In the genomic region with DNA sequence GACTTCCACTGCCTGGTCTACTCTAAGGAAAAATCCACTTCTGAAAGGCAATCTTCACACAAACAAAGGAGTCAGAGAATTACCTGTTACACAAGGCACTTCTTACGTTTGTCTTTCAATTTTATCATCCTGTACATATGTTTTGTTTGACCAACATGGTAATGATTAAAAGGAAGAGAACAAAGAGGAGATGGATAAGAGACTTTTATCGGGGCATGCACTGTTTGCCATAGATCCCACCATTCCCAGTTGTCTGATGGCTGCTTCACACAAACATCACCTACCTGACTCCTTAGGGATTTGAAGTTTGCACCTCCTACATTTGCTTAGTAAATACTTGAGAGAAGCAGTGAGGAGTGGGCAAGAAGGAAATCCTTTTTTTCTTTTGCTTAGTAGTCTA, we compare ENCODE assay signal across 1 cellular context.
TF ChIP-seq lines count a peak whose summit lies in the region.

No MANE protein-coding gene starts in this region.

TF ChIP-seq in HepG2, 621 proteins besides CTCF, POLR2A, EP300 and RAD21 (continued from another document and continues in another):
- TF ChIP-seq, protein P1, sequence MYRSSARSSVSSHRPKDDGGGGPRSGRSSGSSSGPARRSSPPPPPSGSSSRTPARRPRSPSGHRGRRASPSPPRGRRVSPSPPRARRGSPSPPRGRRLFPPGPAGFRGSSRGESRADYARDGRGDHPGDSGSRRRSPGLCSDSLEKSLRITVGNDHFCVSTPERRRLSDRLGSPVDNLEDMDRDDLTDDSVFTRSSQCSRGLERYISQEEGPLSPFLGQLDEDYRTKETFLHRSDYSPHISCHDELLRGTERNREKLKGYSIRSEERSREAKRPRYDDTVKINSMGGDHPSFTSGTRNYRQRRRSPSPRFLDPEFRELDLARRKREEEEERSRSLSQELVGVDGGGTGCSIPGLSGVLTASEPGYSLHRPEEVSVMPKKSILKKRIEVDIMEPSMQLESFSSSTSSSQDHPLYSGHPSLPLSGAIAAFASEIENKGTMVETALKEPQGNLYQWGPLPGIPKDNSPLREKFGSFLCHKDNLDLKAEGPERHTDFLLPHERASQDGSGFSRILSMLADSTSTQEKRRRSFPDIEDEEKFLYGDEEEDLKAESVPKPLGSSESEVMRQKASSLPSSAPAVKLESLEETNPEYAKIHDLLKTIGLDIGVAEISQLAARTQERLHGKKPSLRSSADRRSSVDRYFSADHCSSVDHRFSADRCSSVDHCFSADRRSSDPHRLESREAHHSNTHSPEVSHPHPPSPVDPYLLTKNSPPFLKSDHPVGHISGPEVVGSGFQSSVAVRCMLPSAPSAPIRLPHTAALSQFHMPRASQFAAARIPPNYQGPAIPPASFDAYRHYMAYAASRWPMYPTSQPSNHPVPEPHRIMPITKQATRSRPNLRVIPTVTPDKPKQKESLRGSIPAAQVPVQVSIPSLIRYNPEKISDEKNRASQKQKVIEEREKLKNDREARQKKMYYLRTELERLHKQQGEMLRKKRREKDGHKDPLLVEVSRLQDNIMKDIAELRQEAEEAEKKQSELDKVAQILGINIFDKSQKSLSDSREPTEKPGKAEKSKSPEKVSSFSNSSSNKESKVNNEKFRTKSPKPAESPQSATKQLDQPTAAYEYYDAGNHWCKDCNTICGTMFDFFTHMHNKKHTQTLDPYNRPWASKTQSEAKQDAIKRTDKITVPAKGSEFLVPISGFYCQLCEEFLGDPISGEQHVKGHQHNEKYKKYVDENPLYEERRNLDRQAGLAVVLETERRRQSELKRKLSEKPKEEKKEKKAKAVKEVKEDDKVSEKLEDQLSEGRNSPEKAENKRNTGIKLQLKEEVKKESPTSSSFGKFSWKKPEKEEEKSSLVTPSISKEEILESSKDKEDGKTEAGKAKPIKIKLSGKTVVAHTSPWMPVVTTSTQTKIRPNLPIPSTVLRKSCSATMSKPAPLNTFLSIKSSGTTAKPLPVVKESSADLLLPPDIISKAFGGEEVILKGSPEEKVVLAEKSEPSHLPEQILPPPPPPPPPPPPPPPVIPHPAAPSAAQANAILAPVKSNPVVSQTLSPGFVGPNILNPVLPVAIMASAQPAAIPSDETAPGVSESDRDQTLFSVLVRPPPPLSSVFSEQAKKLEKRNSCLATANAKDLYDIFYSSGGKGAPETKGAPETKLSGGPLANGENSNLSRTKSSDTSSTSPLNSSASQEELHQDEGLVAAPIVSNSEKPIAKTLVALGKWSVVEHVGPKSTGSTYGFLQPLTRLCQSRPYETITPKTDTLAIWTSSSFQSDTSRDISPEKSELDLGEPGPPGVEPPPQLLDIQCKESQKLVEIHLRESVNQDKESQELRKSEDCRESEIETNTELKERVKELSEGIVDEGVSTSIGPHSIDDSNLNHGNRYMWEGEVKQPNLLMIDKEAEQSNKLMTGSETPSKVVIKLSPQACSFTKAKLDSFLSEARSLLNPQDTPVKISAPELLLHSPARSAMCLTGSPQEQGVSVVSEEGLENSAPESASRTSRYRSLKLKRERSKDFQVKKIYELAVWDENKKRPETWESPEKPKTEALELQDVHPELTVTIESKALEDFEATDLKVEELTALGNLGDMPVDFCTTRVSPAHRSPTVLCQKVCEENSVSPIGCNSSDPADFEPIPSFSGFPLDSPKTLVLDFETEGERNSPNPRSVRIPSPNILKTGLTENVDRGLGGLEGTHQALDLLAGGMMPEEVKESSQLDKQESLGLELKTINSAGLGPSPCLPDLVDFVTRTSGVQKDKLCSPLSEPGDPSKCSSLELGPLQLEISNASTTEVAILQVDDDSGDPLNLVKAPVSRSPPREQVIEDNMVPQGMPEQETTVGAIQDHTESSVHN (CRISPR knock-in tag; IDR thresholded peaks at IDR 0.05): no peak
- TF ChIP-seq HOXA9 (CRISPR knock-in tag; IDR thresholded peaks at IDR 0.05; ENCODE audit: borderline replicate concordance) (no peak), KLF12 (CRISPR knock-in tag; IDR thresholded peaks at IDR 0.05; ENCODE audit: borderline replicate concordance) (no peak), TBX2 (CRISPR knock-in tag; IDR thresholded peaks at IDR 0.05; ENCODE audit: borderline replicate concordance) (0 out of 2 replicates have a peak, but pooled peaks have one; percentile 32), RCOR2 (CRISPR knock-in tag; IDR thresholded peaks at IDR 0.05) (no peak), ZNF143 (CRISPR knock-in tag; IDR thresholded peaks at IDR 0.05) (no peak), ZNF10 (CRISPR knock-in tag; IDR thresholded peaks at IDR 0.05; ENCODE audit: borderline replicate concordance, low read depth) (no peak), FOXA3 (CRISPR knock-in tag; IDR thresholded peaks at IDR 0.05) (peak; percentile 61), FOXA1 (IDR thresholded peaks at IDR 0.05) (no peak), FOXA1 (CRISPR knock-in tag; IDR thresholded peaks at IDR 0.05) (peak; percentile 61), ZNF772 (CRISPR knock-in tag; IDR thresholded peaks at IDR 0.05) (no peak), CHD4 (IDR thresholded peaks at IDR 0.05; ENCODE audit: borderline replicate concordance, low read length) (no peak), ZNF124 (CRISPR knock-in tag; IDR thresholded peaks at IDR 0.05) (no peak), ETV5 (CRISPR knock-in tag; IDR thresholded peaks at IDR 0.05; ENCODE audit: borderline replicate concordance) (no peak), ZSCAN31 (CRISPR knock-in tag; IDR thresholded peaks at IDR 0.05; ENCODE audit: low read depth) (no peak), FOXK2 (IDR thresholded peaks at IDR 0.05) (no peak), IRF2 (CRISPR knock-in tag; IDR thresholded peaks at IDR 0.05) (no peak), HHEX (CRISPR knock-in tag; IDR thresholded peaks at IDR 0.05) (no peak), SOX13 (IDR thresholded peaks at IDR 0.05) (peak; percentile 45; the same call in 1 of the 2 replicates), SOX13 (CRISPR knock-in tag; conservative IDR thresholded peaks at IDR 0.05 in 1 of 2, IDR thresholded peaks at IDR 0.05 in 1 of 2) (peak in 1 of 2 experiments; percentile 91; a peak in 2 of 4 replicates), ISL2 (CRISPR knock-in tag; IDR thresholded peaks at IDR 0.05) (peak; percentile 73), SOX6 (IDR thresholded peaks at IDR 0.05) (no peak), SOX6 (CRISPR knock-in tag; IDR thresholded peaks at IDR 0.05) (peak; percentile 44; the same call in 1 of the 2 replicates), MED1 (CRISPR knock-in tag; IDR thresholded peaks at IDR 0.05) (no peak), ZSCAN9 (CRISPR knock-in tag; IDR thresholded peaks at IDR 0.05; ENCODE audit: borderline replicate concordance) (no peak), MAFF (IDR thresholded peaks at IDR 0.05; ENCODE audit: low read depth, low read length) (no peak), MED13 (CRISPR knock-in tag; IDR thresholded peaks at IDR 0.05) (no peak), ZNF451 (CRISPR knock-in tag; IDR thresholded peaks at IDR 0.05) (no peak), ZNF468 (CRISPR knock-in tag; IDR thresholded peaks at IDR 0.05) (no peak), HNF4A (CRISPR knock-in tag; IDR thresholded peaks at IDR 0.05) (0 out of 2 replicates have a peak, but pooled peaks have one; percentile 10), FOXP1 (IDR thresholded peaks at IDR 0.05) (no peak), FOXP1 (CRISPR knock-in tag; IDR thresholded peaks at IDR 0.05) (peak; percentile 61; the same call in 1 of the 2 replicates), ZNF432 (CRISPR knock-in tag; IDR thresholded peaks at IDR 0.05; ENCODE audit: borderline replicate concordance) (no peak), AGO1 (IDR thresholded peaks at IDR 0.05; ENCODE audit: low read depth, low read length, poor library complexity, severe bottlenecking) (no peak)
- TF ChIP-seq, protein P2, sequence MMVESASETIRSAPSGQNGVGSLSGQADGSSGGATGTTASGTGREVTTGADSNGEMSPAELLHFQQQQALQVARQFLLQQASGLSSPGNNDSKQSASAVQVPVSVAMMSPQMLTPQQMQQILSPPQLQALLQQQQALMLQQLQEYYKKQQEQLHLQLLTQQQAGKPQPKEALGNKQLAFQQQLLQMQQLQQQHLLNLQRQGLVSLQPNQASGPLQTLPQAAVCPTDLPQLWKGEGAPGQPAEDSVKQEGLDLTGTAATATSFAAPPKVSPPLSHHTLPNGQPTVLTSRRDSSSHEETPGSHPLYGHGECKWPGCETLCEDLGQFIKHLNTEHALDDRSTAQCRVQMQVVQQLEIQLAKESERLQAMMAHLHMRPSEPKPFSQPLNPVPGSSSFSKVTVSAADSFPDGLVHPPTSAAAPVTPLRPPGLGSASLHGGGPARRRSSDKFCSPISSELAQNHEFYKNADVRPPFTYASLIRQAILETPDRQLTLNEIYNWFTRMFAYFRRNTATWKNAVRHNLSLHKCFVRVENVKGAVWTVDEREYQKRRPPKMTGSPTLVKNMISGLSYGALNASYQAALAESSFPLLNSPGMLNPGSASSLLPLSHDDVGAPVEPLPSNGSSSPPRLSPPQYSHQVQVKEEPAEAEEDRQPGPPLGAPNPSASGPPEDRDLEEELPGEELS (CRISPR knock-in tag; IDR thresholded peaks at IDR 0.05): peak; percentile 67
- TF ChIP-seq, protein P3, sequence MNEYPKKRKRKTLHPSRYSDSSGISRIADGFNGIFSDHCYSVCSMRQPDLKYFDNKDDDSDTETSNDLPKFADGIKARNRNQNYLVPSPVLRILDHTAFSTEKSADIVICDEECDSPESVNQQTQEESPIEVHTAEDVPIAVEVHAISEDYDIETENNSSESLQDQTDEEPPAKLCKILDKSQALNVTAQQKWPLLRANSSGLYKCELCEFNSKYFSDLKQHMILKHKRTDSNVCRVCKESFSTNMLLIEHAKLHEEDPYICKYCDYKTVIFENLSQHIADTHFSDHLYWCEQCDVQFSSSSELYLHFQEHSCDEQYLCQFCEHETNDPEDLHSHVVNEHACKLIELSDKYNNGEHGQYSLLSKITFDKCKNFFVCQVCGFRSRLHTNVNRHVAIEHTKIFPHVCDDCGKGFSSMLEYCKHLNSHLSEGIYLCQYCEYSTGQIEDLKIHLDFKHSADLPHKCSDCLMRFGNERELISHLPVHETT (CRISPR knock-in tag; conservative IDR thresholded peaks at IDR 0.05): no peak
- TF ChIP-seq, protein P4, sequence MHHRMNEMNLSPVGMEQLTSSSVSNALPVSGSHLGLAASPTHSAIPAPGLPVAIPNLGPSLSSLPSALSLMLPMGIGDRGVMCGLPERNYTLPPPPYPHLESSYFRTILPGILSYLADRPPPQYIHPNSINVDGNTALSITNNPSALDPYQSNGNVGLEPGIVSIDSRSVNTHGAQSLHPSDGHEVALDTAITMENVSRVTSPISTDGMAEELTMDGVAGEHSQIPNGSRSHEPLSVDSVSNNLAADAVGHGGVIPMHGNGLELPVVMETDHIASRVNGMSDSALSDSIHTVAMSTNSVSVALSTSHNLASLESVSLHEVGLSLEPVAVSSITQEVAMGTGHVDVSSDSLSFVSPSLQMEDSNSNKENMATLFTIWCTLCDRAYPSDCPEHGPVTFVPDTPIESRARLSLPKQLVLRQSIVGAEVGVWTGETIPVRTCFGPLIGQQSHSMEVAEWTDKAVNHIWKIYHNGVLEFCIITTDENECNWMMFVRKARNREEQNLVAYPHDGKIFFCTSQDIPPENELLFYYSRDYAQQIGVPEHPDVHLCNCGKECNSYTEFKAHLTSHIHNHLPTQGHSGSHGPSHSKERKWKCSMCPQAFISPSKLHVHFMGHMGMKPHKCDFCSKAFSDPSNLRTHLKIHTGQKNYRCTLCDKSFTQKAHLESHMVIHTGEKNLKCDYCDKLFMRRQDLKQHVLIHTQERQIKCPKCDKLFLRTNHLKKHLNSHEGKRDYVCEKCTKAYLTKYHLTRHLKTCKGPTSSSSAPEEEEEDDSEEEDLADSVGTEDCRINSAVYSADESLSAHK (CRISPR knock-in tag; IDR thresholded peaks at IDR 0.05; ENCODE audit: borderline replicate concordance): no peak
- TF ChIP-seq, protein P5, sequence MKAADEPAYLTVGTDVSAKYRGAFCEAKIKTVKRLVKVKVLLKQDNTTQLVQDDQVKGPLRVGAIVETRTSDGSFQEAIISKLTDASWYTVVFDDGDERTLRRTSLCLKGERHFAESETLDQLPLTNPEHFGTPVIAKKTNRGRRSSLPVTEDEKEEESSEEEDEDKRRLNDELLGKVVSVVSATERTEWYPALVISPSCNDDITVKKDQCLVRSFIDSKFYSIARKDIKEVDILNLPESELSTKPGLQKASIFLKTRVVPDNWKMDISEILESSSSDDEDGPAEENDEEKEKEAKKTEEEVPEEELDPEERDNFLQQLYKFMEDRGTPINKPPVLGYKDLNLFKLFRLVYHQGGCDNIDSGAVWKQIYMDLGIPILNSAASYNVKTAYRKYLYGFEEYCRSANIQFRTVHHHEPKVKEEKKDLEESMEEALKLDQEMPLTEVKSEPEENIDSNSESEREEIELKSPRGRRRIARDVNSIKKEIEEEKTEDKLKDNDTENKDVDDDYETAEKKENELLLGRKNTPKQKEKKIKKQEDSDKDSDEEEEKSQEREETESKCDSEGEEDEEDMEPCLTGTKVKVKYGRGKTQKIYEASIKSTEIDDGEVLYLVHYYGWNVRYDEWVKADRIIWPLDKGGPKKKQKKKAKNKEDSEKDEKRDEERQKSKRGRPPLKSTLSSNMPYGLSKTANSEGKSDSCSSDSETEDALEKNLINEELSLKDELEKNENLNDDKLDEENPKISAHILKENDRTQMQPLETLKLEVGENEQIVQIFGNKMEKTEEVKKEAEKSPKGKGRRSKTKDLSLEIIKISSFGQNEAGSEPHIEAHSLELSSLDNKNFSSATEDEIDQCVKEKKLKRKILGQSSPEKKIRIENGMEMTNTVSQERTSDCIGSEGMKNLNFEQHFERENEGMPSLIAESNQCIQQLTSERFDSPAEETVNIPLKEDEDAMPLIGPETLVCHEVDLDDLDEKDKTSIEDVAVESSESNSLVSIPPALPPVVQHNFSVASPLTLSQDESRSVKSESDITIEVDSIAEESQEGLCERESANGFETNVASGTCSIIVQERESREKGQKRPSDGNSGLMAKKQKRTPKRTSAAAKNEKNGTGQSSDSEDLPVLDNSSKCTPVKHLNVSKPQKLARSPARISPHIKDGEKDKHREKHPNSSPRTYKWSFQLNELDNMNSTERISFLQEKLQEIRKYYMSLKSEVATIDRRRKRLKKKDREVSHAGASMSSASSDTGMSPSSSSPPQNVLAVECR (CRISPR knock-in tag; IDR thresholded peaks at IDR 0.05; ENCODE audit: borderline replicate concordance): no peak
- TF ChIP-seq, protein P6, sequence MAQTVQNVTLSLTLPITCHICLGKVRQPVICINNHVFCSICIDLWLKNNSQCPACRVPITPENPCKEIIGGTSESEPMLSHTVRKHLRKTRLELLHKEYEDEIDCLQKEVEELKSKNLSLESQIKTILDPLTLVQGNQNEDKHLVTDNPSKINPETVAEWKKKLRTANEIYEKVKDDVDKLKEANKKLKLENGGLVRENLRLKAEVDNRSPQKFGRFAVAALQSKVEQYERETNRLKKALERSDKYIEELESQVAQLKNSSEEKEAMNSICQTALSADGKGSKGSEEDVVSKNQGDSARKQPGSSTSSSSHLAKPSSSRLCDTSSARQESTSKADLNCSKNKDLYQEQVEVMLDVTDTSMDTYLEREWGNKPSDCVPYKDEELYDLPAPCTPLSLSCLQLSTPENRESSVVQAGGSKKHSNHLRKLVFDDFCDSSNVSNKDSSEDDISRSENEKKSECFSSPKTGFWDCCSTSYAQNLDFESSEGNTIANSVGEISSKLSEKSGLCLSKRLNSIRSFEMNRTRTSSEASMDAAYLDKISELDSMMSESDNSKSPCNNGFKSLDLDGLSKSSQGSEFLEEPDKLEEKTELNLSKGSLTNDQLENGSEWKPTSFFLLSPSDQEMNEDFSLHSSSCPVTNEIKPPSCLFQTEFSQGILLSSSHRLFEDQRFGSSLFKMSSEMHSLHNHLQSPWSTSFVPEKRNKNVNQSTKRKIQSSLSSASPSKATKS (CRISPR knock-in tag; IDR thresholded peaks at IDR 0.05): no peak
- TF ChIP-seq, protein P7, sequence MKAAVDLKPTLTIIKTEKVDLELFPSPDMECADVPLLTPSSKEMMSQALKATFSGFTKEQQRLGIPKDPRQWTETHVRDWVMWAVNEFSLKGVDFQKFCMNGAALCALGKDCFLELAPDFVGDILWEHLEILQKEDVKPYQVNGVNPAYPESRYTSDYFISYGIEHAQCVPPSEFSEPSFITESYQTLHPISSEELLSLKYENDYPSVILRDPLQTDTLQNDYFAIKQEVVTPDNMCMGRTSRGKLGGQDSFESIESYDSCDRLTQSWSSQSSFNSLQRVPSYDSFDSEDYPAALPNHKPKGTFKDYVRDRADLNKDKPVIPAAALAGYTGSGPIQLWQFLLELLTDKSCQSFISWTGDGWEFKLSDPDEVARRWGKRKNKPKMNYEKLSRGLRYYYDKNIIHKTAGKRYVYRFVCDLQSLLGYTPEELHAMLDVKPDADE (CRISPR knock-in tag; IDR thresholded peaks at IDR 0.05): no peak
